ENCODE assay signal across 1 cellular context in the genomic region with DNA sequence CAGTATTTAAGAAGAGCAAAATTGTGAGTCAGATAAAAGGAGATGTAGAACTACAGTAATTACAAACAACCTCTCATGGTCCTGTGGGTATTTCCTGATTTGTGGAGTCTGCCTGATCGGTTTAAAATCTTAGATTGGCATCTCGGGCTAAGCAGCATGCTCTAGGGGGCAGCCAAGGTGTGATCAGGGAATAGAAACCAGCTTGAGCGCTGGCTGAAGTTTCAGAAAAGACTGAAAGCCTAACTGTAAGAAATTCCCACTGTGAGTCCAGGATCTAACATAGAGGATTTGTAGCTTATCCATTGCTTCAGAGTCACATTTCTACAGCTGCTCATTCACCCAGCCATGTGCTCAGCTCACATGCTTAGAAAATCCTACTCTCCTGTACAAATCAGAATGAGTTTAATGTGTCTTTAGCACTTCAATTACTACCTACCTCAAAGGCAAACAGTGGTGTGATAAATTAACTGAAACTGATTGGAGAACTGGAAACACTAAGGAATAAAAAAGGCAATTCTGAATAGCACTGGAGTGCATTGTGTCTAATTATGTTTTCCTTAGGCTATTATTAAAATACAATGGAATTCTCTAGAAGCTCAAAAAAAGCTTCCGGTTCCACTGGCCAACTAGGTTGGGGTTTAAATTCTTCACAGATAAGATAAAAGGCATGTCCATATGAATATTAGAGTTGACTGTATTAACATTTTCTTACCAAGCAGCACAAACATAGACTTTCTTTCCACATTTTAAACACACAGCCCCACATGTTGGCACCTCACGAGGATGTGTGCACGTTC.
TF ChIP-seq lines count a peak whose summit lies in the region.

No MANE protein-coding gene starts in this region.

TF ChIP-seq in SK-N-SH, 30 proteins besides CTCF, POLR2A, EP300 and RAD21:
- TF ChIP-seq, protein P1, sequence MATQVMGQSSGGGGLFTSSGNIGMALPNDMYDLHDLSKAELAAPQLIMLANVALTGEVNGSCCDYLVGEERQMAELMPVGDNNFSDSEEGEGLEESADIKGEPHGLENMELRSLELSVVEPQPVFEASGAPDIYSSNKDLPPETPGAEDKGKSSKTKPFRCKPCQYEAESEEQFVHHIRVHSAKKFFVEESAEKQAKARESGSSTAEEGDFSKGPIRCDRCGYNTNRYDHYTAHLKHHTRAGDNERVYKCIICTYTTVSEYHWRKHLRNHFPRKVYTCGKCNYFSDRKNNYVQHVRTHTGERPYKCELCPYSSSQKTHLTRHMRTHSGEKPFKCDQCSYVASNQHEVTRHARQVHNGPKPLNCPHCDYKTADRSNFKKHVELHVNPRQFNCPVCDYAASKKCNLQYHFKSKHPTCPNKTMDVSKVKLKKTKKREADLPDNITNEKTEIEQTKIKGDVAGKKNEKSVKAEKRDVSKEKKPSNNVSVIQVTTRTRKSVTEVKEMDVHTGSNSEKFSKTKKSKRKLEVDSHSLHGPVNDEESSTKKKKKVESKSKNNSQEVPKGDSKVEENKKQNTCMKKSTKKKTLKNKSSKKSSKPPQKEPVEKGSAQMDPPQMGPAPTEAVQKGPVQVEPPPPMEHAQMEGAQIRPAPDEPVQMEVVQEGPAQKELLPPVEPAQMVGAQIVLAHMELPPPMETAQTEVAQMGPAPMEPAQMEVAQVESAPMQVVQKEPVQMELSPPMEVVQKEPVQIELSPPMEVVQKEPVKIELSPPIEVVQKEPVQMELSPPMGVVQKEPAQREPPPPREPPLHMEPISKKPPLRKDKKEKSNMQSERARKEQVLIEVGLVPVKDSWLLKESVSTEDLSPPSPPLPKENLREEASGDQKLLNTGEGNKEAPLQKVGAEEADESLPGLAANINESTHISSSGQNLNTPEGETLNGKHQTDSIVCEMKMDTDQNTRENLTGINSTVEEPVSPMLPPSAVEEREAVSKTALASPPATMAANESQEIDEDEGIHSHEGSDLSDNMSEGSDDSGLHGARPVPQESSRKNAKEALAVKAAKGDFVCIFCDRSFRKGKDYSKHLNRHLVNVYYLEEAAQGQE (IDR thresholded peaks at IDR 0.05; ENCODE audit: low read depth, low read length) = no peak
- TF ChIP-seq, protein P2, sequence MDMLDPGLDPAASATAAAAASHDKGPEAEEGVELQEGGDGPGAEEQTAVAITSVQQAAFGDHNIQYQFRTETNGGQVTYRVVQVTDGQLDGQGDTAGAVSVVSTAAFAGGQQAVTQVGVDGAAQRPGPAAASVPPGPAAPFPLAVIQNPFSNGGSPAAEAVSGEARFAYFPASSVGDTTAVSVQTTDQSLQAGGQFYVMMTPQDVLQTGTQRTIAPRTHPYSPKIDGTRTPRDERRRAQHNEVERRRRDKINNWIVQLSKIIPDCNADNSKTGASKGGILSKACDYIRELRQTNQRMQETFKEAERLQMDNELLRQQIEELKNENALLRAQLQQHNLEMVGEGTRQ (IDR thresholded peaks at IDR 0.05; ENCODE audit: borderline replicate concordance, low read depth, low read length) = no peak
- TF ChIP-seq MXI1 (IDR thresholded peaks at IDR 0.05; ENCODE audit: low read depth, low read length) (no peak), MEF2A (IDR thresholded peaks at IDR 0.05; ENCODE audit: borderline replicate concordance, low read depth) (no peak), EZH2phosphoT487 (IDR thresholded peaks at IDR 0.05; ENCODE audit: borderline replicate concordance, low read depth) (no peak), JUND (IDR thresholded peaks at IDR 0.05) (no peak), CHD2 (IDR thresholded peaks at IDR 0.05; ENCODE audit: low read length, partially characterized antibody) (no peak), SMC3 (IDR thresholded peaks at IDR 0.05; ENCODE audit: low read depth, low read length) (peak; percentile 9; the same call in 1 of the 2 replicates), GATA2 (CRISPR knock-in tag; IDR thresholded peaks at IDR 0.05) (0 out of 2 replicates have a peak, but pooled peaks have one; percentile 21)
- TF ChIP-seq, protein P3, sequence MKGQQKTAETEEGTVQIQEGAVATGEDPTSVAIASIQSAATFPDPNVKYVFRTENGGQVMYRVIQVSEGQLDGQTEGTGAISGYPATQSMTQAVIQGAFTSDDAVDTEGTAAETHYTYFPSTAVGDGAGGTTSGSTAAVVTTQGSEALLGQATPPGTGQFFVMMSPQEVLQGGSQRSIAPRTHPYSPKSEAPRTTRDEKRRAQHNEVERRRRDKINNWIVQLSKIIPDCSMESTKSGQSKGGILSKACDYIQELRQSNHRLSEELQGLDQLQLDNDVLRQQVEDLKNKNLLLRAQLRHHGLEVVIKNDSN (IDR thresholded peaks at IDR 0.05; ENCODE audit: borderline replicate concordance, low read depth) = no peak
- TF ChIP-seq, protein P4, sequence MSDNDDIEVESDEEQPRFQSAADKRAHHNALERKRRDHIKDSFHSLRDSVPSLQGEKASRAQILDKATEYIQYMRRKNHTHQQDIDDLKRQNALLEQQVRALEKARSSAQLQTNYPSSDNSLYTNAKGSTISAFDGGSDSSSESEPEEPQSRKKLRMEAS (IDR thresholded peaks at IDR 0.05; ENCODE audit: low read depth) = no peak
